Comparison of ENCODE assay signal across 8 cellular contexts in genomic region chr3:49813497-49814174, GRCh38. TPM values are rescaled to one million over a fixed set of nuclear protein-coding genes. Genes with fewer than 3 reads are reported as not detected.
DNase-seq lines count a peak whose midpoint lies in the region; ATAC-seq and TF ChIP-seq lines count a peak whose summit lies in the region.

A gene with protein sequence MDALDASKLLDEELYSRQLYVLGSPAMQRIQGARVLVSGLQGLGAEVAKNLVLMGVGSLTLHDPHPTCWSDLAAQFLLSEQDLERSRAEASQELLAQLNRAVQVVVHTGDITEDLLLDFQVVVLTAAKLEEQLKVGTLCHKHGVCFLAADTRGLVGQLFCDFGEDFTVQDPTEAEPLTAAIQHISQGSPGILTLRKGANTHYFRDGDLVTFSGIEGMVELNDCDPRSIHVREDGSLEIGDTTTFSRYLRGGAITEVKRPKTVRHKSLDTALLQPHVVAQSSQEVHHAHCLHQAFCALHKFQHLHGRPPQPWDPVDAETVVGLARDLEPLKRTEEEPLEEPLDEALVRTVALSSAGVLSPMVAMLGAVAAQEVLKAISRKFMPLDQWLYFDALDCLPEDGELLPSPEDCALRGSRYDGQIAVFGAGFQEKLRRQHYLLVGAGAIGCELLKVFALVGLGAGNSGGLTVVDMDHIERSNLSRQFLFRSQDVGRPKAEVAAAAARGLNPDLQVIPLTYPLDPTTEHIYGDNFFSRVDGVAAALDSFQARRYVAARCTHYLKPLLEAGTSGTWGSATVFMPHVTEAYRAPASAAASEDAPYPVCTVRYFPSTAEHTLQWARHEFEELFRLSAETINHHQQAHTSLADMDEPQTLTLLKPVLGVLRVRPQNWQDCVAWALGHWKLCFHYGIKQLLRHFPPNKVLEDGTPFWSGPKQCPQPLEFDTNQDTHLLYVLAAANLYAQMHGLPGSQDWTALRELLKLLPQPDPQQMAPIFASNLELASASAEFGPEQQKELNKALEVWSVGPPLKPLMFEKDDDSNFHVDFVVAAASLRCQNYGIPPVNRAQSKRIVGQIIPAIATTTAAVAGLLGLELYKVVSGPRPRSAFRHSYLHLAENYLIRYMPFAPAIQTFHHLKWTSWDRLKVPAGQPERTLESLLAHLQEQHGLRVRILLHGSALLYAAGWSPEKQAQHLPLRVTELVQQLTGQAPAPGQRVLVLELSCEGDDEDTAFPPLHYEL (minus strand): TSS chr3:49813953. CDS start chr3:49813787, 166 bp downstream.

- H3K36me3 ChIP-seq in CD8-positive, alpha-beta memory T cell (ENCODE audit: insufficient read depth, low read length), result peaks cover 18% of the 10 kb centered on the region
- peaks cover 22% of the 10 kb centered on the region for H3K36me3 ChIP-seq in right atrium auricular region

- peaks cover 2 to 45% (median 3%) of the 10 kb centered on the region in 3 donors for H3K36me3 Mint-ChIP-seq in CD8-positive, alpha-beta memory T cell

- no peaks in the 10 kb centered on the region for H3K27me3 ChIP-seq in CD8-positive, alpha-beta memory T cell (ENCODE audit: insufficient read depth, low read length, poor library complexity, severe bottlenecking)
- H3K27me3 ChIP-seq in right atrium auricular region, result no peaks in the 10 kb centered on the region

- peak in 4 of 5 donors; percentile 29 to 62 (median 44) for DNase-seq in CD8-positive, alpha-beta memory T cell
- DNase-seq in NOMO-1 (lab: John Stamatoyannopoulos, UW; ENCODE audit: unreplicated experiment in 2 of 2) (peak; percentile 61 to 88), amniotic epithelial cell (ENCODE audit: low read depth) (peak; percentile 83), right atrium auricular region (ENCODE audit: low spot score) (peak; percentile 65), NK-92 (lab: John Stamatoyannopoulos, UW; ENCODE audit: unreplicated experiment) (no peak)

- peak within 1 kb of the TSS; percentile 94 to 99 (median 99) for H3K27ac Mint-ChIP-seq in CD8-positive, alpha-beta memory T cell

- peaks cover 26 to 47% (median 36%) of the 10 kb centered on the region in 3 donors for H3K4me1 Mint-ChIP-seq in CD8-positive, alpha-beta memory T cell

- H3K4me1 ChIP-seq in CD8-positive, alpha-beta memory T cell (ENCODE audit: insufficient read depth, low read length), result peaks cover 30% of the 10 kb centered on the region
- H3K4me1 ChIP-seq in right atrium auricular region, result peaks cover 2 to 20% of the 10 kb centered on the region in 2 donors

- ATAC-seq in GM21528 (IDR thresholded peaks at IDR 0.05; ENCODE audit: low FRiP score, unreplicated experiment) (peak; percentile 36), HG03469 (IDR thresholded peaks at IDR 0.05; ENCODE audit: unreplicated experiment) (no peak)

- CTCF ChIA-PET in CD8-positive, alpha-beta memory T cell (lab: Charles Lee), result interaction anchor here (0.7 to 5.2 kb wide), 5 partner anchors 8 to 210 kb away, joined by 3 to 35 read pairs (median 4); partner anchors contain the start of gene INKA1

- TF ChIP-seq CTCF in right atrium auricular region (IDR thresholded peaks at IDR 0.05), result no peak

- H3K27me3 Mint-ChIP-seq in CD8-positive, alpha-beta memory T cell, result no peaks in the 10 kb centered on the region

- H3K4me3 ChIP-seq in CD8-positive, alpha-beta memory T cell (ENCODE audit: low read length), result peak within 1 kb of the TSS; percentile 75
- H3K4me3 ChIP-seq in right atrium auricular region, result peak within 1 kb of the TSS; percentile 37 to 47
- H3K4me3 ChIP-seq in skin epidermis, result peak within 1 kb of the TSS; percentile 23 to 52 (median 40)

- no peaks in the 10 kb centered on the region for H3K9me3 Mint-ChIP-seq in CD8-positive, alpha-beta memory T cell

- H3K27ac ChIP-seq in CD8-positive, alpha-beta memory T cell (ENCODE audit: low read depth, low read length), result peak within 1 kb of the TSS; percentile 63
- H3K27ac ChIP-seq in right atrium auricular region (peak within 1 kb of the TSS; percentile 74 to 83), skin epidermis (peak within 1 kb of the TSS in 20 of 21 experiments; percentile 65 to 93 (median 80))

- H3K4me3 Mint-ChIP-seq in CD8-positive, alpha-beta memory T cell, result peak within 1 kb of the TSS; percentile 96 to 98 (median 98)

- no peaks in the 10 kb centered on the region for H3K9me3 ChIP-seq in CD8-positive, alpha-beta memory T cell (ENCODE audit: low read length)
- no peaks in the 10 kb centered on the region for H3K9me3 ChIP-seq in right atrium auricular region

- POLR2A ChIA-PET in CD8-positive, alpha-beta memory T cell (lab: Charles Lee), result interaction anchor here (0.5 to 2.3 kb wide), 4 partner anchors 8 to 491 kb away, joined by 3 to 33 read pairs (median 4); partner anchors contain the start of genes INKA1 and RBM6

RNA-seq across cellular contexts. Expression of the gene that starts here (rescaled TPM):
- total RNA-seq in CD8-positive, alpha-beta memory T cell, result 10 to 100 TPM; 57.8 to 58.3 TPM
- 40.7 TPM for polyA plus RNA-seq in CD8-positive, alpha-beta memory T cell
- 10 to 100 TPM; 11.3 to 12.2 TPM for total RNA-seq in right atrium auricular region

Comparison
In these comparisons a context has a peak if more than half of its experiments do, and no peak if none do; other contexts are left out.
1. RNA of the gene that starts here (total RNA-seq): 57.8 to 58.3 TPM in CD8-positive, alpha-beta memory T cell; 11.3 to 12.2 TPM in right atrium auricular region; every median in the first group is over 4 times any median in the second.
2. Peak in every context shown above with its lines, with median percentiles within 50 percentile points of each other: H3K27ac ChIP-seq and H3K4me3 ChIP-seq.